8 cellular contexts compared by ENCODE assay signal in the genomic region with DNA sequence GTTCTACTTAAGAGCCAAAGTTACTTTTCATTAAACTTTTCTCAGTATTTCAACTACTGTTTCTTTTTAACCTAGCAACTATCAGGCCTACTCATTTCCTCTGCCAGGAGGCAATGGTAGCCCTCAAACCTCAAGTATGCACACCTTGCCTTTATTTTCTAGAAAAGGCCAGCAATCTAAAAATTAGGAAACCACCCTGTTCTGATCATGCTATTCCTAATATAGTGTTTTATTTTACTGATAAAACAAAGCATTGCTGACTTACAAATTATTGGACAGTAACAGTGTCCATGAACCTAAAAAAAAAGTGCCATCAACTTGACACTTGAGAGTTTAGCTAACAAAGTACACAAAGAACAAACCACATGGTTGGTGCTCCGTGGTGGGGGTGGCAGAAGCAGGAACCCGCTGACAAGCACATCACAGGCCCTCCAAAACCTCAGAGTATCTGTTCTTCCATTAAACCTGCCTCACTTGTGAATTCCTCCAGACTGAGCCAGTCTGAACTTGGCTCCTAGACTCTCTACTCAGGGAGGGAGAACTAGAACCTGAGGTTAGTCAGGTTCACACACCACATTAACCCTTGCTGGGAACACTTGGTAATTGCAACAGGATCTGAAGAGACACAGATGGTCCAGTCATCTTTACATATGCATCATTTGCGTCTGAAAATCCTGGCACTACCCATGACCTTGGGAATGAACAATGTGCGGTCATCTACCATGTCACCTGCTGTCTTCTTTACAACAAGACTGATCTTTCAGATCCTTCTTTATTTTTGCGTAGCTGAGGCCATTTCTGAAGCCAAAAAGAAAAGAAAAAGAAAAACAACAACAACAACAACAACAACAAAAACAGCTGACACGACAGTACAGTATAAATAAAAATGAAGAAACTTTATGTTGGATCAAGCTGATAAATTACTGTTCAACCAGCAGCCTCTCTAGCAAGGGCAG. TPM values are rescaled to one million over a fixed set of nuclear protein-coding genes. Genes with fewer than 3 reads are reported as not detected.
DNase-seq lines count a peak whose midpoint lies in the region; ATAC-seq, FAIRE-seq and TF ChIP-seq lines count a peak whose summit lies in the region.

No MANE protein-coding gene starts in this region.

- H3K4me3 ChIP-seq in CD8-positive, alpha-beta memory T cell (ENCODE audit: low read length), result peak overlapping the region; percentile 13
- H3K4me3 ChIP-seq in bronchial epithelial cell (ENCODE audit: low read depth, low read length), result no peak overlapping the region
- no peak overlapping the region for H3K4me3 ChIP-seq in pancreas

- H3K36me3 ChIP-seq in CD8-positive, alpha-beta memory T cell (ENCODE audit: insufficient read depth, low read length), result no peaks in the 10 kb centered on the region
- H3K36me3 ChIP-seq in bronchial epithelial cell (ENCODE audit: control insufficient read depth, insufficient read depth, low read length), result no peaks in the 10 kb centered on the region
- no peaks in the 10 kb centered on the region for H3K36me3 ChIP-seq in pancreas

- peak overlapping the region; percentile 78 for H3K27ac ChIP-seq in CD8-positive, alpha-beta memory T cell (ENCODE audit: low read depth, low read length)
- H3K27ac ChIP-seq in pancreas, result peak overlapping the region in 2 of 4 donors; percentile 28 to 44

- peaks cover 97% of the 10 kb centered on the region for H3K4me1 ChIP-seq in CD8-positive, alpha-beta memory T cell (ENCODE audit: insufficient read depth, low read length)
- H3K4me1 ChIP-seq in pancreas, result peaks cover 12 to 28% (median 15%) of the 10 kb centered on the region in 3 donors

- CTCF ChIA-PET in CD8-positive, alpha-beta memory T cell (lab: Charles Lee), result interaction anchor here (0.9 to 3.2 kb wide), 11 partner anchors 10 to 109 kb away, joined by 3 to 14 read pairs (median 3); no protein-coding TSS in a partner anchor
- CTCF ChIA-PET in T-cell (lab: Charles Lee), result interaction anchor here (0.8 to 3.4 kb wide), 7 partner anchors 14 to 306 kb away, joined by 4 to 22 read pairs (median 5); no protein-coding TSS in a partner anchor

- peak overlapping the region; percentile 95 to 100 (median 98) for H3K27ac Mint-ChIP-seq in CD8-positive, alpha-beta memory T cell
- H3K27ac Mint-ChIP-seq in HFFc6 (peak overlapping the region; percentile 98), T-cell (peak overlapping the region; percentile 92 to 97)

- peak; percentile 47 to 82 (median 82) for DNase-seq in CD8-positive, alpha-beta memory T cell
- DNase-seq in HFFc6 (peak; percentile 36), T-cell (peak in 33 of 34 experiments; percentile 38 to 75 (median 58)), bronchial epithelial cell (ENCODE audit: low read depth) (peak; percentile 84), pancreas (no peak), midbrain (lab: John Stamatoyannopoulos, UW) (no peak), D341Med (ENCODE audit: low spot score) (no peak)

- no peak for TF ChIP-seq CTCF in HFFc6 (IDR thresholded peaks at IDR 0.05)
- TF ChIP-seq CTCF in bronchial epithelial cell (IDR thresholded peaks at IDR 0.05; ENCODE audit: insufficient read depth, low read length, severe bottlenecking), result no peak
- no peak for TF ChIP-seq CTCF in pancreas (IDR thresholded peaks at IDR 0.05)

- intact Hi-C loops in pancreas (cut with DNase I), result no loop called here

- no peaks in the 10 kb centered on the region for H3K27me3 Mint-ChIP-seq in CD8-positive, alpha-beta memory T cell
- H3K27me3 Mint-ChIP-seq in HFFc6 (ENCODE audit: insufficient read depth) (no peaks in the 10 kb centered on the region), T-cell (no peaks in the 10 kb centered on the region)

- POLR2A ChIA-PET in CD8-positive, alpha-beta memory T cell (lab: Charles Lee), result interaction anchor here (0.6 to 1.7 kb wide), 12 partner anchors 10 to 246 kb away, joined by 3 to 9 read pairs (median 4); a partner anchor contains a TSS
- POLR2A ChIA-PET in T-cell (lab: Charles Lee), result interaction anchor here (0.5 to 1.5 kb wide), 13 partner anchors 10 to 767 kb away, joined by 3 to 10 read pairs (median 4); a partner anchor contains a TSS

- H3K36me3 Mint-ChIP-seq in CD8-positive, alpha-beta memory T cell, result peaks cover 0 to 14% (median 1%) of the 10 kb centered on the region in 3 donors
- peaks cover 11% of the 10 kb centered on the region for H3K36me3 Mint-ChIP-seq in HFFc6 (ENCODE audit: low read depth)
- H3K36me3 Mint-ChIP-seq in T-cell, result peaks cover 3% of the 10 kb centered on the region

- no peaks in the 10 kb centered on the region for H3K27me3 ChIP-seq in CD8-positive, alpha-beta memory T cell (ENCODE audit: insufficient read depth, low read length, poor library complexity, severe bottlenecking)
- H3K27me3 ChIP-seq in bronchial epithelial cell (ENCODE audit: control insufficient read depth, insufficient read depth, low read length), result no peaks in the 10 kb centered on the region
- no peaks in the 10 kb centered on the region for H3K27me3 ChIP-seq in pancreas

- peak overlapping the region; percentile 68 to 86 (median 75) for H3K4me3 Mint-ChIP-seq in CD8-positive, alpha-beta memory T cell
- peak overlapping the region; percentile 40 for H3K4me3 Mint-ChIP-seq in HFFc6
- peak overlapping the region; percentile 49 to 75 (median 65) for H3K4me3 Mint-ChIP-seq in T-cell

- no peaks in the 10 kb centered on the region for H3K9me3 Mint-ChIP-seq in CD8-positive, alpha-beta memory T cell
- H3K9me3 Mint-ChIP-seq in HFFc6 (no peaks in the 10 kb centered on the region), T-cell (no peaks in the 10 kb centered on the region)

- ATAC-seq in T-cell (replicated peaks in 1 of 4), result peak; percentile 67 to 75 (median 68)
- peak; percentile 29 to 53 (median 40) for ATAC-seq in pancreas
- no peak for ATAC-seq in GM19397 (IDR thresholded peaks at IDR 0.05; ENCODE audit: unreplicated experiment)

- H3K9me3 ChIP-seq in CD8-positive, alpha-beta memory T cell (ENCODE audit: low read length), result no peaks in the 10 kb centered on the region
- no peaks in the 10 kb centered on the region for H3K9me3 ChIP-seq in pancreas

- H3K4me1 Mint-ChIP-seq in CD8-positive, alpha-beta memory T cell, result peaks cover 88 to 97% (median 96%) of the 10 kb centered on the region in 3 donors
- H3K4me1 Mint-ChIP-seq in HFFc6 (ENCODE audit: low read depth) (peaks cover 59% of the 10 kb centered on the region), T-cell (peaks cover 89 to 92% (median 90%) of the 10 kb centered on the region in 3 donors)

- FAIRE-seq in bronchial epithelial cell (lab: Jason Lieb, UNC) (no peak), pancreas (lab: Jason Lieb, UNC) (no peak)

- WGBS in pancreas, 2 donors, result 77 to 79% methylated on average over 6 of the region's 6 CpGs

RNA-seq across cellular contexts. Expression of a gene that starts 31.9 kb away (rescaled TPM):
- total RNA-seq in CD8-positive, alpha-beta memory T cell, result 100 to 1,000 TPM; 116 to 130 TPM
- 120 TPM for polyA plus RNA-seq in CD8-positive, alpha-beta memory T cell
- total RNA-seq in HFFc6 (2021; fragmentation: NEBNext Ultra II Directional; extraction: Animal tissue kit (Norgen Biotek cat#: 25700)), result 10 to 100 TPM; 50.1 to 67.9 (median 58.9) TPM
- total RNA-seq in T-cell (100 to 1,000 TPM; 129 to 238 (median 160) TPM), bronchial epithelial cell (17.9 and 24.5 TPM in 2 replicates), pancreas (10 to 100 TPM in 2 of 6 donors, 1 to 10 TPM in 4; 5.6 to 17.8 (median 7.9) TPM)
- 1 to 10 TPM; 3.6 to 4.3 TPM for polyA plus RNA-seq in pancreas

Comparison
In these comparisons a context has a peak if more than half of its experiments do, and no peak if none do; other contexts are left out.
1. DNase-seq: peak in CD8-positive, alpha-beta memory T cell (5 of 5), HFFc6 (single experiment), T-cell (33 of 34) and bronchial epithelial cell (single experiment); none in pancreas (0 of 6), midbrain (single experiment) and D341Med (single experiment).
2. Peak in every context shown above with its lines, with median percentiles within 50 percentile points of each other: H3K27ac Mint-ChIP-seq and H3K4me3 Mint-ChIP-seq.